ENCODE assay signal across 8 cellular contexts in genomic region chr16:30775131-30775380, GRCh38. TPM values are rescaled to one million over a fixed set of nuclear protein-coding genes. Genes with fewer than 3 reads are reported as not detected.
DNase-seq lines count a peak whose midpoint lies in the region; ATAC-seq and TF ChIP-seq lines count a peak whose summit lies in the region.

No MANE protein-coding gene starts in this region.

- TF ChIP-seq CTCF in astrocyte of the spinal cord (IDR thresholded peaks at IDR 0.05; ENCODE audit: low read depth, low read length) = no peak
- no peak for TF ChIP-seq CTCF in right lobe of liver (IDR thresholded peaks at IDR 0.05)

- H3K27me3 Mint-ChIP-seq in activated CD4-positive, alpha-beta T cell treated with anti-CD3 and anti-CD28 coated beads, Interleukin-2, amount 10 ng/mL, durations not matched to agents 24 days and 14 days = no peaks in the 10 kb centered on the region

- no peaks in the 10 kb centered on the region for H3K27me3 ChIP-seq in right lobe of liver
- no peaks in the 10 kb centered on the region for H3K27me3 ChIP-seq in thymus (ENCODE audit: control insufficient read depth, insufficient read depth)

- H3K4me1 ChIP-seq in right lobe of liver = peaks cover 0 to 8% (median 3%) of the 10 kb centered on the region in 4 donors
- peaks cover 13% of the 10 kb centered on the region for H3K4me1 ChIP-seq in thymus (ENCODE audit: control insufficient read depth, insufficient read depth, low read length)

- H3K36me3 ChIP-seq in right lobe of liver (peaks cover 0 to 26% (median 11%) of the 10 kb centered on the region in 4 donors), thymus (ENCODE audit: control insufficient read depth, insufficient read depth) (peaks cover 47% of the 10 kb centered on the region)

- peaks cover 31% of the 10 kb centered on the region for H3K36me3 Mint-ChIP-seq in activated CD4-positive, alpha-beta T cell treated with anti-CD3 and anti-CD28 coated beads, Interleukin-2, amount 10 ng/mL, durations not matched to agents 24 days and 14 days (ENCODE audit: low read depth)

- ATAC-seq in right lobe of liver (no peak), HG03196 (IDR thresholded peaks at IDR 0.05; ENCODE audit: unreplicated experiment) (no peak)

- in situ Hi-C loops in astrocyte of the spinal cord (cut with HindIII; ENCODE audit: low sequenced_read_pairs) = loop anchor here (25.0 kb wide), 1 partner anchor 112 kb away; the partner anchor contains the start of genes BCL7C and CTF1

- intact Hi-C loops in activated CD4-positive, alpha-beta T cell treated with anti-CD3 and anti-CD28 coated beads, Interleukin-2, amount 10 ng/mL, durations not matched to agents 24 days and 14 days (cut with micrococcal nuclease) = loop anchor here (1.0 to 5.0 kb wide), 3 partner anchors 13 to 148 kb away; partner anchors contain the start of genes CFAP119, FBXL19 and RNF40
- intact Hi-C loops in right lobe of liver (cut with DNase I) = no loop called here

- H3K27ac ChIP-seq in right lobe of liver (peak overlapping the region in 2 of 3 donors; percentile 82), thymus (ENCODE audit: low read depth) (no peak overlapping the region)

- no peak for DNase-seq in activated CD4-positive, alpha-beta T cell treated with anti-CD3 and anti-CD28 coated beads, Interleukin-2, amount 10 ng/mL, durations not matched to agents 24 days and 14 days
- DNase-seq in activated CD4-positive, alpha-beta T cell treated with anti-CD3 and anti-CD28 coated beads, Interleukin-2, amount 50 U/mL, for 48 hours = no peak
- DNase-seq in astrocyte of the spinal cord (ENCODE audit: low read depth, low spot score) (no peak), right lobe of liver (no peak), NCI-H526 treated with DMSO at 0.1 percent for 48 hours (lab: John Stamatoyannopoulos, UW) (no peak), germinal center (ENCODE audit: low spot score) (no peak)

- H3K4me3 ChIP-seq in astrocyte of the spinal cord (ENCODE audit: low read depth, low read length) (peak overlapping the region; percentile 48), right lobe of liver (peak overlapping the region; percentile 65 to 72 (median 71)), thymus (ENCODE audit: low read length) (peak overlapping the region; percentile 52)

- no peaks in the 10 kb centered on the region for H3K9me3 Mint-ChIP-seq in activated CD4-positive, alpha-beta T cell treated with anti-CD3 and anti-CD28 coated beads, Interleukin-2, amount 10 ng/mL, durations not matched to agents 24 days and 14 days

- peak overlapping the region; percentile 95 for H3K27ac Mint-ChIP-seq in activated CD4-positive, alpha-beta T cell treated with anti-CD3 and anti-CD28 coated beads, Interleukin-2, amount 10 ng/mL, durations not matched to agents 24 days and 14 days

- WGBS in right lobe of liver (ENCODE audit: insufficient coverage, low coverage, low lambda C conversion rate, missing lambda C conversion rate) = 0% methylated on average over 1 of the region's 14 CpGs
- 26% methylated on average over 14 of the region's 14 CpGs for WGBS in thymus

- peak overlapping the region; percentile 91 for H3K4me3 Mint-ChIP-seq in activated CD4-positive, alpha-beta T cell treated with anti-CD3 and anti-CD28 coated beads, Interleukin-2, amount 10 ng/mL, durations not matched to agents 24 days and 14 days

- TF ChIP-seq POLR2A in right lobe of liver (IDR thresholded peaks at IDR 0.05) = no peak

- H3K4me1 Mint-ChIP-seq in activated CD4-positive, alpha-beta T cell treated with anti-CD3 and anti-CD28 coated beads, Interleukin-2, amount 10 ng/mL, durations not matched to agents 24 days and 14 days = peaks cover 22% of the 10 kb centered on the region

- H3K9me3 ChIP-seq in right lobe of liver (no peaks in the 10 kb centered on the region), thymus (ENCODE audit: control insufficient read depth) (no peaks in the 10 kb centered on the region)

RNA-seq across cellular contexts. Expression of gene ZNF629, which starts 11.9 kb away (rescaled TPM):
- 2.5 and 2.6 TPM in 2 replicates for total RNA-seq in activated CD4-positive, alpha-beta T cell treated with anti-CD3 and anti-CD28 coated beads, Interleukin-2, amount 10 ng/mL, durations not matched to agents 24 days and 14 days
- total RNA-seq in right lobe of liver = 1 to 10 TPM; 3.7 to 4.8 (median 4.3) TPM
- 4.6 TPM for polyA plus RNA-seq in thymus

RNA-seq across cellular contexts. Expression of gene RNF40, which starts 12.9 kb away (rescaled TPM):
- 95.4 and 100 TPM in 2 replicates for total RNA-seq in activated CD4-positive, alpha-beta T cell treated with anti-CD3 and anti-CD28 coated beads, Interleukin-2, amount 10 ng/mL, durations not matched to agents 24 days and 14 days
- 10 to 100 TPM; 34.3 to 56.8 (median 46.7) TPM for total RNA-seq in right lobe of liver
- 74.8 TPM for polyA plus RNA-seq in thymus

RNA-seq across cellular contexts. Expression of gene CFAP119, which starts 13.2 kb away (rescaled TPM):
- 4.0 and 4.2 TPM in 2 replicates for total RNA-seq in activated CD4-positive, alpha-beta T cell treated with anti-CD3 and anti-CD28 coated beads, Interleukin-2, amount 10 ng/mL, durations not matched to agents 24 days and 14 days
- 1 to 10 TPM in 1 of 6 experiments, under 1 TPM in 4, not detected in 1; 0.19 to 1.8 (median 0.29) TPM for total RNA-seq in right lobe of liver
- 19.6 TPM for polyA plus RNA-seq in thymus

RNA-seq across cellular contexts. Expression of gene PHKG2, which starts 26.8 kb away (rescaled TPM):
- total RNA-seq in activated CD4-positive, alpha-beta T cell treated with anti-CD3 and anti-CD28 coated beads, Interleukin-2, amount 10 ng/mL, durations not matched to agents 24 days and 14 days = 39.5 and 41.0 TPM in 2 replicates
- 10 to 100 TPM; 17.1 to 22.1 (median 18.4) TPM for total RNA-seq in right lobe of liver
- 53.8 TPM for polyA plus RNA-seq in thymus
